Comparison of ENCODE assay signal across 11 cellular contexts in genomic region chr6:25054469-25054868, GRCh38.
DNase-seq lines count a peak whose midpoint lies in the region; ATAC-seq and TF ChIP-seq lines count a peak whose summit lies in the region.
"Had no signal": no experiment of that assay in that cellular context is flagged by ENCODE, and none has a peak within 500 bp of the region (broad histone marks: within the 10 kb centered on the region; RNA-seq: fewer than 3 reads in every experiment).

No MANE protein-coding gene starts in this region.

- CTCF ChIA-PET in RWPE1 (lab: Yijun Ruan, JAX), result interaction anchor here (1.3 kb wide), 1 partner anchor 16 kb away, joined by 7 read pairs; no protein-coding TSS in a partner anchor

- H3K4me3 Mint-ChIP-seq in stimulated activated memory B cell treated with anti-CD40 and anti-IgM and Interleukin-4, amounts not matched to agents 10 μg/mL and 1 μg/mL and 100 μg/mL, for 72 hours, result no peak overlapping the region

- no peaks in the 10 kb centered on the region for H3K27me3 Mint-ChIP-seq in stimulated activated memory B cell treated with anti-CD40 and anti-IgM and Interleukin-4, amounts not matched to agents 10 μg/mL and 1 μg/mL and 100 μg/mL, for 72 hours

- no peaks in the 10 kb centered on the region for H3K36me3 Mint-ChIP-seq in stimulated activated memory B cell treated with anti-CD40 and anti-IgM and Interleukin-4, amounts not matched to agents 10 μg/mL and 1 μg/mL and 100 μg/mL, for 72 hours

- H3K4me1 Mint-ChIP-seq in stimulated activated memory B cell treated with anti-CD40 and anti-IgM and Interleukin-4, amounts not matched to agents 10 μg/mL and 1 μg/mL and 100 μg/mL, for 72 hours, result peaks cover 78% of the 10 kb centered on the region

- no peak for ATAC-seq in stimulated activated memory B cell treated with anti-CD40 and anti-IgM and Interleukin-4, amounts not matched to agents 10 μg/mL and 1 μg/mL and 100 μg/mL, for 72 hours
- no peak for ATAC-seq in HG03439 (IDR thresholded peaks at IDR 0.05; ENCODE audit: unreplicated experiment)

- no peak overlapping the region for H3K27ac ChIP-seq in RWPE1

- H3K27ac Mint-ChIP-seq in stimulated activated memory B cell treated with anti-CD40 and anti-IgM and Interleukin-4, amounts not matched to agents 10 μg/mL and 1 μg/mL and 100 μg/mL, for 72 hours, result peak overlapping the region; percentile 80

- POLR2A ChIA-PET in RWPE1 (lab: Yijun Ruan, JAX; ENCODE audit: low non-redundant PET), result no interaction called here

- H3K9me3 Mint-ChIP-seq in stimulated activated memory B cell treated with anti-CD40 and anti-IgM and Interleukin-4, amounts not matched to agents 10 μg/mL and 1 μg/mL and 100 μg/mL, for 72 hours, result no peaks in the 10 kb centered on the region

- peak overlapping the region; percentile 9 for H3K4me3 ChIP-seq in fibroblast of mammary gland (ENCODE audit: control insufficient read depth, low read depth, low read length)

- TF ChIP-seq CTCF in RWPE1 (conservative IDR thresholded peaks at IDR 0.05; ENCODE audit: low read depth), result no peak
- TF ChIP-seq CTCF in fibroblast of mammary gland (conservative IDR thresholded peaks at IDR 0.05; ENCODE audit: control insufficient read depth, insufficient read depth, low read depth, low read length), result no peak

- peak; percentile 17 for DNase-seq in NOMO-1 treated with DMSO at 0.1 percent for 48 hours (lab: John Stamatoyannopoulos, UW; ENCODE audit: unreplicated experiment)
- no peak for DNase-seq in NOMO-1 treated with dmso at 0.1 percent for 144 hours (lab: John Stamatoyannopoulos, UW; ENCODE audit: unreplicated experiment)
- DNase-seq in RWPE1 (ENCODE audit: low spot score), result peak; percentile 29
- peak; percentile 84 for DNase-seq in fibroblast of mammary gland (ENCODE audit: low read depth)
- DNase-seq in NCI-H2081 (lab: John Stamatoyannopoulos, UW), result no peak
- no peak for DNase-seq in hippocampal formation (lab: John Stamatoyannopoulos, UW)
- DNase-seq: cortex of kidney, KG1, right cardiac atrium had no signal

Comparison
In these comparisons a context has a peak if more than half of its experiments do, and no peak if none do; other contexts are left out.
1. DNase-seq: peak in NOMO-1 treated with DMSO at 0.1 percent for 48 hours (single experiment), RWPE1 (single experiment) and fibroblast of mammary gland (single experiment); none in NOMO-1 treated with dmso at 0.1 percent for 144 hours (single experiment), NCI-H2081 (0 of 2) and hippocampal formation (0 of 2).